1 cellular context compared by ENCODE assay signal in genomic region chr11:94895451-94895850, GRCh38.
TF ChIP-seq lines count a peak whose summit lies in the region.

No MANE protein-coding gene starts in this region.

TF ChIP-seq in Ishikawa, 13 proteins besides CTCF, POLR2A, EP300 and RAD21 (continued from another document):
- no peak for TF ChIP-seq USF1 (IDR thresholded peaks at IDR 0.05)
- no peak for TF ChIP-seq EGR1 (IDR thresholded peaks at IDR 0.05)
- TF ChIP-seq NFIC (IDR thresholded peaks at IDR 0.05), result no peak
- no peak for TF ChIP-seq MAX (IDR thresholded peaks at IDR 0.05)
- TF ChIP-seq TEAD4 (IDR thresholded peaks at IDR 0.05), result no peak
